14 cellular contexts compared by ENCODE assay signal in the genomic region with DNA sequence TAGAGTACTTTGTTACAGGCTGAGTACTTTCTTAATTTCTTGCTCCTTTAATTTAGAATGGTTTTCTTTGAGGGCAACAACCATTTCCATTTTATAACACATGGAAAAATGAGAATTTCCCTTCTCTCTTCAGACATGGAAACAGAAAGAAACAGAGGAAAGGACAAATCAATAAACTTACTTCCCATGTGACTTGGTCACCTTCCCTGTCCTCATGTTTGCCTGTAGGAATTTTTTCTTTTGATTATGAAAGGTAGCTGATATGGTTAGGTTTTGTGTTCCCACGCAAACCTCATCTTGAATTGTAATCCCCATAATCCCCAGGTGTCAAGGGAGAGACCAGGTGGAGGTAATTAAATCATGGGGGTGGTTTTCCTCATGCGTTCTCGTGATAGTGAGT.
DNase-seq lines count a peak whose midpoint lies in the region; ATAC-seq and TF ChIP-seq lines count a peak whose summit lies in the region.
"Had no signal": no experiment of that assay in that cellular context is flagged by ENCODE, and none has a peak within 500 bp of the region (broad histone marks: within the 10 kb centered on the region; RNA-seq: fewer than 3 reads in every experiment).

No MANE protein-coding gene starts in this region.

- H3K4me3 ChIP-seq in LNCaP clone FGC (ENCODE audit: low read depth, low read length) (peak overlapping the region; percentile 22), duodenal mucosa (ENCODE audit: low read depth in 1 of 2, low read length in 2 of 2) (peak overlapping the region; percentile 38 to 50), mesodermal cell (ENCODE audit: extremely low read depth, insufficient read depth, low read length, poor library complexity, severe bottlenecking) (no peak overlapping the region), transverse colon (no peak overlapping the region)

- no peak for TF ChIP-seq POLR2A in transverse colon (IDR thresholded peaks at IDR 0.05)

- H3K9me3 ChIP-seq in duodenal mucosa (ENCODE audit: control insufficient read depth in 1 of 2, low read length in 2 of 2) (no peaks in the 10 kb centered on the region), mesodermal cell (ENCODE audit: control insufficient read depth, low read length) (no peaks in the 10 kb centered on the region), transverse colon (no peaks in the 10 kb centered on the region)

- H3K4me1 ChIP-seq in duodenal mucosa (ENCODE audit: control insufficient read depth in 1 of 2, insufficient read depth in 2 of 2, low read length in 2 of 2) (peaks cover 7 to 27% of the 10 kb centered on the region in 2 donors), mesodermal cell (ENCODE audit: control insufficient read depth, insufficient read depth, low read length, poor library complexity, severe bottlenecking) (peaks cover 31% of the 10 kb centered on the region), transverse colon (peaks cover 0 to 17% (median 4%) of the 10 kb centered on the region in 4 donors)

- ATAC-seq in GM21576 (IDR thresholded peaks at IDR 0.05; ENCODE audit: unreplicated experiment), result no peak
- ATAC-seq: activated naive CD8-positive, alpha-beta T cell treated with anti-CD3 and anti-CD28 coated beads, Interleukin-2, amount 50 U/mL, for 24 hours; activated T-cell treated with anti-CD3 and anti-CD28 coated beads, Interleukin-2, amount 50 U/mL, for 4 hours; stimulated activated naive CD8-positive, alpha-beta T cell treated with anti-CD3 and anti-CD28 coated beads, Interleukin-15, amount 100 ng/mL, for 72 hours had no signal

- in situ Hi-C loops in transverse colon (cut with MboI; ENCODE audit: low pct_ligation_motif_present in 1 of 4, low pct_unique_long_range_greater_than_20kb in 1 of 4, low sequenced_read_pairs in 3 of 4), result no loop called here

- TF ChIP-seq CTCF in LNCaP clone FGC (IDR thresholded peaks at IDR 0.05; ENCODE audit: control insufficient read depth, extremely low read depth, insufficient read depth) (no peak), transverse colon (IDR thresholded peaks at IDR 0.05) (no peak)

- no peaks in the 10 kb centered on the region for H3K27me3 ChIP-seq in duodenal mucosa (ENCODE audit: control insufficient read depth in 1 of 2, insufficient read depth in 2 of 2, low read length in 2 of 2)
- no peaks in the 10 kb centered on the region for H3K27me3 ChIP-seq in transverse colon

- H3K27ac ChIP-seq in duodenal mucosa (ENCODE audit: low read depth, low read length) (peak overlapping the region; percentile 45), mesodermal cell (ENCODE audit: low read depth, low read length, severe bottlenecking) (peak overlapping the region; percentile 93), transverse colon (peak overlapping the region in 3 of 4 donors; percentile 10 to 58 (median 57))

- no peak for TF ChIP-seq EP300 in transverse colon (IDR thresholded peaks at IDR 0.05; ENCODE audit: low read depth)

- no peaks in the 10 kb centered on the region for H3K36me3 ChIP-seq in duodenal mucosa (ENCODE audit: control insufficient read depth in 1 of 2, insufficient read depth in 2 of 2, low read length in 2 of 2)
- no peaks in the 10 kb centered on the region for H3K36me3 ChIP-seq in mesodermal cell (ENCODE audit: control insufficient read depth, insufficient read depth, low read length)
- H3K36me3 ChIP-seq in transverse colon, result no peaks in the 10 kb centered on the region

- intact Hi-C loops in transverse colon (cut with DNase I; ENCODE audit: low total_unique reads), result no loop called here

- WGBS in mesodermal cell (ENCODE audit: insufficient coverage in 2 of 2), 2 experiments, result no CpG with 5 or more reads among the region's 3 CpGs
- WGBS in transverse colon (ENCODE audit: low coverage in 1 of 2), 2 donors, result 56 to 82% methylated on average over 3 of the region's 3 CpGs

- no peak overlapping the region for H3K9ac ChIP-seq in duodenal mucosa (ENCODE audit: low read depth in 1 of 2, low read length in 2 of 2)

- DNase-seq in LNCaP clone FGC (ENCODE audit: low read depth) (no peak), transverse colon (no peak), superior temporal gyrus (ENCODE audit: extremely low spot score) (no peak), cerebellum (ENCODE audit: low spot score) (no peak), COR-L47 (lab: John Stamatoyannopoulos, UW) (no peak)
- DNase-seq: activated CD4-positive, alpha-beta T cell treated with anti-CD3 and anti-CD28 coated beads for 4 hours; activated naive CD8-positive, alpha-beta T cell treated with anti-CD3 and anti-CD28 coated beads, Interleukin-2, amount 50 U/mL, for 24 hours; activated T-cell treated with anti-CD3 and anti-CD28 coated beads, Interleukin-2, amount 50 U/mL, for 4 hours; immature natural killer cell; right cardiac atrium; stimulated activated naive CD8-positive, alpha-beta T cell treated with anti-CD3 and anti-CD28 coated beads, Interleukin-15, amount 100 ng/mL, for 72 hours had no signal

Comparison
In these comparisons a context has a peak if more than half of its experiments do, and no peak if none do; other contexts are left out.
1. H3K4me3 ChIP-seq: peak in LNCaP clone FGC (single experiment) and duodenal mucosa (2 of 2); none in mesodermal cell (single experiment) and transverse colon (0 of 4).
2. Peak in every context shown above with its lines, with median percentiles within 50 percentile points of each other: H3K27ac ChIP-seq.